Comparison of ENCODE assay signal across 9 cellular contexts in the genomic region with DNA sequence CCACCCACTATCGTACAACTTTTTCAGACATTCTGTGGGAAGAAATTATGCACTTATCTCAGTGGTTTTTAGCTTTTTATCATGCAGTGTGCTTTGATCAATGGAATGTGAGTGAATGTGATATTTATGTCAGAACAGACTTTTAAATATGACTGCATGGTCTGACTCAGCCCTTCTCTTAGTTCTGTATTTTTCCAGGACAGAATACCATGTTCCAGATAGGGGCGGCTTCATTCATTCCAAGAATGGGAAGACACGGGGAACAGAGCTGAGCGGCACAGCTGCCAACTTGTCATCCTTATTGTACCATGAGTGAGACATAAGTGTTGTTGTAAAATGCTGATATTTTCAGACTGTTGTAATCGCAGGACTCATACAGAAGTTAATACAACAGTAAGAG.
"Had no signal": no experiment of that assay in that cellular context is flagged by ENCODE, and none has a peak within 500 bp of the region (broad histone marks: within the 10 kb centered on the region; RNA-seq: fewer than 3 reads in every experiment).

No MANE protein-coding gene starts in this region.

- DNase-seq: activated CD4-positive, alpha-beta T cell treated with anti-CD3 and anti-CD28 coated beads, Interleukin-2, amount 50 U/mL, for 4 hours; cerebellar nuclear complex; foreskin keratinocyte; stimulated activated CD4-positive, alpha-beta T cell treated with anti-CD3 and anti-CD28 coated beads, Interleukin-15, amount 100 ng/mL, for 24 hours; stimulated activated CD4-positive, alpha-beta T cell treated with anti-CD3 and anti-CD28 coated beads, Interleukin-2, amount 100 ng/mL, for 48 hours; upper lobe of left lung had no signal

- H3K27me3 ChIP-seq: foreskin keratinocyte, suprapubic skin, upper lobe of left lung had no signal

- H3K4me3 ChIP-seq: lung, skin epidermis, suprapubic skin, upper lobe of left lung had no signal

- H3K27ac ChIP-seq: foreskin keratinocyte, skin epidermis, suprapubic skin, upper lobe of left lung had no signal
